Comparison of ENCODE assay signal across 17 cellular contexts in the genomic region with DNA sequence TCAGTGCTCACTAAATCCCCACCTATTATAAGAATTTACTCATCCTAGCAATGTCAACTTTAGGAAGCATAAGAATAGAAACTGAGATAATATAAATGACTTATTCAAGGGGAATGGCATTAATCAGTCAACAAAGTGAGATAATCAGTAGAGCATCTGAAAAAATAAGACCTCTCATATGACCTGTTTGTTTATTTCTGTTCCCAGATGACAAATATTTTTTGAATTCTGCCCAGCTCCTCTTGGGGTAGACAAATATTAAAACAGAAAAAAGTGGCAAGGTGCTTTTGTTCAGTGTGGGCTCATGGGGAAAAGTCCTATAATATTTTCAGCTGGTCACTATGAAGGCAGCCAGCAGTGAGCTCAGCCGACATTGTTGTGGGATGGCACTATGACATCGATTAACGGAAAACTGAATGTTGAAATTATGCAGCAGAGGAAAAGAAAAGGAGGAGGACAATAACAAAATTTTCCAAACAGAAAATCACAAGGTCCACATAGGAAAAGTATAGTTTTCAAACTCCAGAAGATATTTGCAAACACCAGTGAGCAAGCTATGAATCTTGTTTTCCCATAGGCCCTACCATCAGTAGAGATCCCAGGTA.
A peak's percentile ranks its signal among the peaks of the same experiment; 100 is the strongest.
DNase-seq lines count a peak whose midpoint lies in the region; ATAC-seq, FAIRE-seq and TF ChIP-seq lines count a peak whose summit lies in the region.
"Had no signal": no experiment of that assay in that cellular context is flagged by ENCODE, and none has a peak within 500 bp of the region (broad histone marks: within the 10 kb centered on the region; RNA-seq: fewer than 3 reads in every experiment).

No MANE protein-coding gene starts in this region.

- H3K9me3 ChIP-seq in adrenal gland (replicated peaks in 1 of 3) = no peaks in the 10 kb centered on the region
- H3K9me3 ChIP-seq in right lobe of liver = no peaks in the 10 kb centered on the region
- no peaks in the 10 kb centered on the region for H3K9me3 ChIP-seq in skeletal muscle satellite cell (replicated peaks; ENCODE audit: low read length)
- no peaks in the 10 kb centered on the region for H3K9me3 ChIP-seq in body of pancreas

- H3K27ac ChIP-seq in adrenal gland = peak overlapping the region in 3 of 5 donors; percentile 41 to 70 (median 48)
- peak overlapping the region in 2 of 3 donors; percentile 44 to 48 for H3K27ac ChIP-seq in right lobe of liver
- peak overlapping the region in 1 of 4 donors; percentile 46 for H3K27ac ChIP-seq in body of pancreas
- H3K27ac ChIP-seq: C4-2B had no signal

- H3K4me1 ChIP-seq in adrenal gland (replicated peaks in 1 of 2) = peaks cover 4 to 29% of the 10 kb centered on the region in 2 donors
- peaks cover 0 to 18% (median 0%) of the 10 kb centered on the region in 4 donors for H3K4me1 ChIP-seq in right lobe of liver
- H3K4me1 ChIP-seq in skeletal muscle satellite cell (ENCODE audit: control insufficient read depth, insufficient read depth, low read length) = peaks cover 21% of the 10 kb centered on the region
- H3K4me1 ChIP-seq in body of pancreas = peaks cover 9% of the 10 kb centered on the region

- H3K27me3 ChIP-seq in adrenal gland = no peaks in the 10 kb centered on the region
- H3K27me3 ChIP-seq in right lobe of liver = no peaks in the 10 kb centered on the region
- no peaks in the 10 kb centered on the region for H3K27me3 ChIP-seq in skeletal muscle satellite cell (ENCODE audit: control insufficient read depth, insufficient read depth, low read length)
- H3K27me3 ChIP-seq in body of pancreas = no peaks in the 10 kb centered on the region

- FAIRE-seq in GM12891 (lab: Jason Lieb, UNC) = no peak
- FAIRE-seq: TTC549 had no signal

- intact Hi-C loops in adrenal gland (cut with DNase I) = no loop called here
- intact Hi-C loops in right lobe of liver (cut with DNase I) = no loop called here
- intact Hi-C loops in sciatic nerve (cut with DNase I) = no loop called here
- intact Hi-C loops in body of pancreas (cut with DNase I) = no loop called here

- H3K4me2 ChIP-seq in skeletal muscle satellite cell (ENCODE audit: low read length) = peak overlapping the region; percentile 65

- TF ChIP-seq CTCF in adrenal gland (IDR thresholded peaks at IDR 0.05) (no peak), right lobe of liver (IDR thresholded peaks at IDR 0.05) (no peak), body of pancreas (IDR thresholded peaks at IDR 0.05) (no peak)

- 69 to 83% (median 79%) methylated on average over 3 of the region's 3 CpGs for WGBS in adrenal gland, 4 donors
- WGBS in right lobe of liver (ENCODE audit: insufficient coverage, low coverage, low lambda C conversion rate, missing lambda C conversion rate) = 50% methylated on average over 1 of the region's 3 CpGs
- 88 to 96% methylated on average over 3 of the region's 3 CpGs for WGBS in body of pancreas, 2 donors

- H3K36me3 ChIP-seq in adrenal gland (replicated peaks in 1 of 2) (no peaks in the 10 kb centered on the region), right lobe of liver (no peaks in the 10 kb centered on the region), skeletal muscle satellite cell (ENCODE audit: insufficient read depth, low read length) (no peaks in the 10 kb centered on the region), body of pancreas (replicated peaks in 1 of 2; ENCODE audit: insufficient read depth in 1 of 2, low read depth in 2 of 2) (no peaks in the 10 kb centered on the region)

- H3K4me3 ChIP-seq in adrenal gland (no peak overlapping the region), right lobe of liver (no peak overlapping the region), skeletal muscle satellite cell (ENCODE audit: low read length) (no peak overlapping the region), body of pancreas (no peak overlapping the region)

- peak; percentile 32 for DNase-seq in ELR (ENCODE audit: low read depth)
- no peak for DNase-seq in adrenal gland
- no peak for DNase-seq in right lobe of liver
- DNase-seq in GM12891 (ENCODE audit: insufficient read length, low spot score) = no peak
- no peak for DNase-seq in sciatic nerve (ENCODE audit: low spot score)
- DNase-seq in body of pancreas = no peak
- DNase-seq: activated CD8-positive, alpha-beta T cell treated with anti-CD3 and anti-CD28 coated beads, Interleukin-2, amount 10 ng/mL, durations not matched to agents 7 days and 5 days; activated gamma-delta T cell; Kasumi-1; NCI-H187 treated with DMSO at 0.1 percent for 48 hours; posterior cingulate gyrus; SHP77 treated with DMSO at 0.1 percent for 48 hours; stimulated activated CD4-positive, alpha-beta T cell treated with anti-CD3 and anti-CD28 coated beads, Interleukin-2, amount 100 ng/mL, for 24 hours had no signal

- H3K9ac ChIP-seq in skeletal muscle satellite cell (ENCODE audit: low read depth, low read length) = no peak overlapping the region

- ATAC-seq in right lobe of liver (no peak), sciatic nerve (no peak), body of pancreas (no peak), HG03045 (IDR thresholded peaks at IDR 0.05; ENCODE audit: unreplicated experiment) (no peak)
- ATAC-seq: activated CD8-positive, alpha-beta T cell treated with anti-CD3 and anti-CD28 coated beads, Interleukin-2, amount 10 ng/mL, durations not matched to agents 7 days and 5 days had no signal

- TF ChIP-seq POLR2A in adrenal gland (IDR thresholded peaks at IDR 0.05) (no peak), right lobe of liver (IDR thresholded peaks at IDR 0.05) (no peak), GM12891 (IDR thresholded peaks at IDR 0.05; ENCODE audit: low read depth, low read length) (no peak), body of pancreas (IDR thresholded peaks at IDR 0.05) (no peak)

TF ChIP-seq in GM12891, 5 proteins besides CTCF, POLR2A, EP300 and RAD21:
- TF ChIP-seq PAX5 (IDR thresholded peaks at IDR 0.05; ENCODE audit: insufficient read depth, low read length, severe bottlenecking) (no peak), SPI1 (IDR thresholded peaks at IDR 0.05; ENCODE audit: low read depth, low read length) (no peak), TAF1 (IDR thresholded peaks at IDR 0.05; ENCODE audit: low read depth, low read length) (no peak), POU2F2 (IDR thresholded peaks at IDR 0.05; ENCODE audit: low read depth, low read length) (no peak), POLR2AphosphoS5 (IDR thresholded peaks at IDR 0.05; ENCODE audit: low read depth, low read length) (no peak)
